Comparison of ENCODE assay signal across 25 cellular contexts in genomic region chr1:38788285-38788684, GRCh38.
"Had no signal": no experiment of that assay in that cellular context is flagged by ENCODE, and none has a peak within 500 bp of the region (broad histone marks: within the 10 kb centered on the region; RNA-seq: fewer than 3 reads in every experiment).

No MANE protein-coding gene starts in this region.

- DNase-seq: activated CD4-positive, alpha-beta T cell treated with anti-CD3 and anti-CD28 coated beads for 48 hours; activated CD4-positive, alpha-beta T cell treated with anti-CD3 and anti-CD28 coated beads, Interleukin-2, amount 50 U/mL, for 4 hours; activated CD4-positive, CD25-positive, alpha-beta regulatory T cell treated with anti-CD3 and anti-CD28 coated beads, Interleukin-2, amount 50 U/mL, for 72 hours; activated CD8-positive, alpha-beta memory T cell treated with anti-CD3 and anti-CD28 coated beads, Interleukin-2, amount 50 U/mL, for 48 hours; activated CD8-positive, alpha-beta T cell treated with anti-CD3 and anti-CD28 coated beads, Interleukin-2, amount 10 ng/mL, durations not matched to agents 7 days and 5 days; activated effector memory CD4-positive, alpha-beta T cell treated with Interleukin-2 at 50 U/mL for 16 hours; activated naive CD4-positive, alpha-beta T cell; activated naive CD8-positive, alpha-beta T cell treated with anti-CD3 and anti-CD28 coated beads, Interleukin-2, amount 50 U/mL, for 24 hours; activated T-cell treated with anti-CD3 and anti-CD28 coated beads, Interleukin-2, amount 50 U/mL, for 1 hour; amniotic stem cell; body of pancreas; Karpas-422; MM.1S; NCI-H1105; NCI-H1436; NCI-H1694 treated with DMSO at 0.1 percent for 48 hours; NCI-H2029 treated with DMSO at 0.1 percent for 48 hours; NCI-H510A treated with DMSO at 0.1 percent for 48 hours; NCI-H69; PC-3; SHP77 had no signal

- H3K4me1 ChIP-seq: ascending aorta had no signal

- H3K36me3 ChIP-seq: ascending aorta had no signal

- H3K4me3 ChIP-seq: ascending aorta, body of pancreas, K562 had no signal

- H3K4me3 Mint-ChIP-seq: activated CD8-positive, alpha-beta T cell treated with anti-CD3 and anti-CD28 coated beads, Interleukin-2, amount 10 ng/mL, durations not matched to agents 7 days and 5 days; activated naive CD8-positive, alpha-beta T cell treated with anti-CD3 and anti-CD28 coated beads, Interleukin-2, amount 50 U/mL, for 24 hours; T-helper 1 cell treated with Interleukin-12 subunit alpha and Interleukin-12 subunit beta and Interleukin-4 antibody, amounts not matched to agents 30 μg/mL and 1 μg/mL, for 36 hours had no signal

- H3K9me3 Mint-ChIP-seq: activated naive CD4-positive, alpha-beta T cell treated with anti-CD3 and anti-CD28 coated beads, Interleukin-2, amount 50 U/mL, for 72 hours had no signal

- H3K27me3 ChIP-seq: ascending aorta had no signal

- H3K27ac Mint-ChIP-seq: activated CD8-positive, alpha-beta T cell treated with anti-CD3 and anti-CD28 coated beads, Interleukin-2, amount 10 ng/mL, durations not matched to agents 7 days and 5 days; activated naive CD4-positive, alpha-beta T cell treated with anti-CD3 and anti-CD28 coated beads, Interleukin-2, amount 50 U/mL, for 72 hours; activated naive CD8-positive, alpha-beta T cell treated with anti-CD3 and anti-CD28 coated beads, Interleukin-2, amount 50 U/mL, for 24 hours; T-helper 1 cell treated with Interleukin-12 subunit alpha and Interleukin-12 subunit beta and Interleukin-4 antibody, amounts not matched to agents 30 μg/mL and 1 μg/mL, for 36 hours had no signal

- ATAC-seq: activated CD8-positive, alpha-beta T cell treated with anti-CD3 and anti-CD28 coated beads, Interleukin-2, amount 10 ng/mL, durations not matched to agents 7 days and 5 days; activated naive CD4-positive, alpha-beta T cell treated with anti-CD3 and anti-CD28 coated beads, Interleukin-2, amount 50 U/mL, for 72 hours; activated naive CD8-positive, alpha-beta T cell treated with anti-CD3 and anti-CD28 coated beads, Interleukin-2, amount 50 U/mL, for 24 hours; body of pancreas; PC-3 had no signal

- H3K27ac ChIP-seq: ascending aorta, body of pancreas had no signal
